In genomic region chr16:14634389-14634725, GRCh38 we compare ENCODE assay signal across 7 cellular contexts. TPM values are rescaled to one million over a fixed set of nuclear protein-coding genes. Genes with fewer than 3 reads are reported as not detected.
DNase-seq lines count a peak whose midpoint lies in the region; ATAC-seq, FAIRE-seq and TF ChIP-seq lines count a peak whose summit lies in the region.

No MANE protein-coding gene starts in this region.

- peak overlapping the region; percentile 63 for H3K27ac Mint-ChIP-seq in glutamatergic neuron (ENCODE audit: unreplicated experiment)

- H3K27ac ChIP-seq in VCaP (peak overlapping the region; percentile 22; the same call in 1 of the 2 replicates), small intestine (ENCODE audit: low read depth in 1 of 2, low read length in 1 of 2) (peak overlapping the region; percentile 99 to 100)

- TF ChIP-seq CTCF in VCaP (conservative IDR thresholded peaks at IDR 0.05) (no peak), glutamatergic neuron (IDR thresholded peaks at IDR 0.05; ENCODE audit: partially characterized antibody, unreplicated experiment) (no peak)

- peaks cover 31% of the 10 kb centered on the region for H3K4me1 ChIP-seq in HAP-1
- H3K4me1 ChIP-seq in small intestine (ENCODE audit: control insufficient read depth in 2 of 2, insufficient read depth in 1 of 2, low read depth in 1 of 2, low read length in 1 of 2): peaks cover 10 to 18% of the 10 kb centered on the region in 2 donors

- no peaks in the 10 kb centered on the region for H3K9me3 ChIP-seq in HAP-1
- no peaks in the 10 kb centered on the region for H3K9me3 ChIP-seq in small intestine (ENCODE audit: control insufficient read depth, low read depth)

- H3K36me3 ChIP-seq in HAP-1 (replicated peaks) (peaks cover 16% of the 10 kb centered on the region), small intestine (ENCODE audit: control insufficient read depth in 2 of 2, insufficient read depth in 2 of 2, low read length in 2 of 2) (peaks cover 0 to 4% of the 10 kb centered on the region in 2 donors)

- H3K36me3 Mint-ChIP-seq in glutamatergic neuron (ENCODE audit: unreplicated experiment): no peaks in the 10 kb centered on the region

- FAIRE-seq in small intestine (lab: Jason Lieb, UNC): no peak

- H3K27me3 Mint-ChIP-seq in glutamatergic neuron (ENCODE audit: unreplicated experiment): peaks cover 2% of the 10 kb centered on the region

- 26 to 54% (median 42%) methylated on average over 7 of the region's 7 CpGs for WGBS in small intestine, 3 donors

- no peak for ATAC-seq in HG03039 (IDR thresholded peaks at IDR 0.05; ENCODE audit: unreplicated experiment)

- H3K4me3 Mint-ChIP-seq in glutamatergic neuron (ENCODE audit: unreplicated experiment): peak overlapping the region; percentile 99

- in situ Hi-C loops in HAP-1 (cut with MboI; ENCODE audit: low sequenced_read_pairs): no loop called here

- H3K4me3 ChIP-seq in HAP-1 (peak overlapping the region; percentile 86), small intestine (ENCODE audit: low read depth in 1 of 2, low read length in 2 of 2) (peak overlapping the region in 1 of 2 donors; percentile 24)

- H3K9me3 Mint-ChIP-seq in glutamatergic neuron (ENCODE audit: unreplicated experiment): peaks cover 7% of the 10 kb centered on the region

- DNase-seq in HAP-1 (ENCODE audit: low spot score in 2 of 2) (no peak), glutamatergic neuron (no peak), small intestine (no peak), RKO (ENCODE audit: low spot score) (no peak), NCI-H2196 (lab: John Stamatoyannopoulos, UW; ENCODE audit: unreplicated experiment) (no peak)

- H3K27me3 ChIP-seq in HAP-1 (ENCODE audit: low read depth): no peaks in the 10 kb centered on the region
- H3K27me3 ChIP-seq in small intestine (ENCODE audit: control insufficient read depth in 2 of 2, insufficient read depth in 2 of 2, low read length in 2 of 2): no peaks in the 10 kb centered on the region

- H3K4me1 Mint-ChIP-seq in glutamatergic neuron (ENCODE audit: low read depth, unreplicated experiment): peaks cover 30% of the 10 kb centered on the region

RNA-seq across cellular contexts. Expression of gene BFAR, which starts 1.6 kb away (rescaled TPM):
- total RNA-seq in glutamatergic neuron (ENCODE audit: unreplicated experiment): 70.7 TPM
- 10 to 100 TPM; 38.9 to 45.1 (median 42.3) TPM for polyA plus RNA-seq in small intestine

RNA-seq across cellular contexts. Expression of gene PARN, which starts 4.3 kb away (rescaled TPM):
- 26.2 TPM for total RNA-seq in glutamatergic neuron (ENCODE audit: unreplicated experiment)
- polyA plus RNA-seq in small intestine: 10 to 100 TPM; 11.1 to 16.3 (median 15.2) TPM

RNA-seq across cellular contexts. Expression of gene PLA2G10, which starts 59.8 kb away (rescaled TPM):
- not detected for total RNA-seq in glutamatergic neuron (ENCODE audit: unreplicated experiment)
- 1 to 10 TPM; 5.7 to 8.0 (median 6.9) TPM for polyA plus RNA-seq in small intestine
